Comparison of ENCODE assay signal across 8 cellular contexts in the genomic region with DNA sequence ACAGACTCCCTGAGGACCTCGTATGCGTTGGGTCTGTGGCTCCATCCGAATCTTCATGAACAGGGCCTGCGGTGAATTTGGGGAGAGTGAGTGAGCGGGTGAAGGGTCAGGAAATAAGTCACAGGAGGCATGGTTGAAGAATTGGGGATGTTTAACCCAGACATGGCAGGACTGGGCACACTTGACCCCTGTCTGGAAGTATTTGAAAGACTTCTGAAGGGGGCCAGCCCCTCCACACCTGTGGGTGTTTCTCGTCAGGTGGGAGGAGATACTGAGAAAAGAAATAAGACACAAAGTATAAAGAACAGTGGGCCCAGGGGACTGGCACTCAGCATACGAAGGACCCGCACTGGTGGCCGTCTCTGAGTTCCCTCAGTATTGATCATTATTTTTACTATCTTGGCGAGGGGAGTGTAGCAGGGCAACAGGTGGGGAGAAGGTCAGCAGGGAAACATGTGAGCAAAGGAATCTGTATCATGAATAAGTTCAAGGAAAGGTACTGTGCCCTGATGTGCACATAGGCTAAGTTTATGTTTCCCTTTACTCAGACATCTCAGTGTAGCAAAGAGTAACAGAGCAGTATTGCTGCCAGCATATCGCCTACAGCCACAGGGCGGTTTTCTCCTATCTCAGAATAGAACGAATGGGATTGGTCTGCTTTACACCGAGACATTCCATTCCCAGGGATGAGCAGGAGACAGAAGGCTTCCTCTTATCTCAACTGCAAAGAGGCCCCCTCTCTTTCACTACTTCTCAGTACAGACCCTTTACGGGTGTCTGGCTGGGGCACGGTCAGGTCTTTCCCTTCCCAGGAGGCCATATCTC. TPM values are rescaled to one million over a fixed set of nuclear protein-coding genes. Genes with fewer than 3 reads are reported as not detected.
A peak's percentile ranks its signal among the peaks of the same experiment; 100 is the strongest.
DNase-seq lines count a peak whose midpoint lies in the region.

No MANE protein-coding gene starts in this region.

- H3K27ac ChIP-seq in thymus (ENCODE audit: low read depth), result peak overlapping the region; percentile 91

- DNase-seq in activated CD8-positive, alpha-beta memory T cell treated with anti-CD3 and anti-CD28 coated beads for 24 hours, result peak; percentile 74
- no peak for DNase-seq in activated CD8-positive, alpha-beta memory T cell treated with anti-CD3 and anti-CD28 coated beads, Interleukin-2, amount 50 U/mL, for 4 hours
- DNase-seq in islet precursor cell (peak; percentile 88), amniotic stem cell (lab: John Stamatoyannopoulos, UW) (no peak), ureter (ENCODE audit: low spot score) (no peak), DMS153 (lab: John Stamatoyannopoulos, UW) (no peak)

- no peaks in the 10 kb centered on the region for H3K9me3 ChIP-seq in thymus (ENCODE audit: control insufficient read depth)

- peak overlapping the region; percentile 95 for H3K27ac Mint-ChIP-seq in activated naive CD8-positive, alpha-beta T cell

- H3K9me3 Mint-ChIP-seq in activated naive CD8-positive, alpha-beta T cell (ENCODE audit: low read depth), result no peaks in the 10 kb centered on the region

- H3K4me3 Mint-ChIP-seq in activated naive CD8-positive, alpha-beta T cell, result peak overlapping the region; percentile 98

- H3K36me3 Mint-ChIP-seq in activated naive CD8-positive, alpha-beta T cell, result peaks cover 3% of the 10 kb centered on the region

- peaks cover 53% of the 10 kb centered on the region for H3K4me1 Mint-ChIP-seq in activated naive CD8-positive, alpha-beta T cell (ENCODE audit: low read depth)

- no peaks in the 10 kb centered on the region for H3K27me3 ChIP-seq in thymus (ENCODE audit: control insufficient read depth, insufficient read depth)

- WGBS in thymus, result 51% methylated on average over 16 of the region's 16 CpGs

- no peaks in the 10 kb centered on the region for H3K27me3 Mint-ChIP-seq in activated naive CD8-positive, alpha-beta T cell

- H3K36me3 ChIP-seq in thymus (ENCODE audit: control insufficient read depth, insufficient read depth), result peaks cover 8% of the 10 kb centered on the region

- H3K4me1 ChIP-seq in thymus (ENCODE audit: control insufficient read depth, insufficient read depth, low read length), result peaks cover 13% of the 10 kb centered on the region

- H3K4me3 ChIP-seq in thymus (ENCODE audit: low read length), result peak overlapping the region; percentile 91

RNA-seq across cellular contexts. Expression of gene PFKFB3, which starts 38.2 kb away (rescaled TPM):
- polyA plus RNA-seq in thymus, result 39.3 TPM
- total RNA-seq in ureter, result 62.2 TPM

Comparison
In these comparisons a context has a peak if more than half of its experiments do, and no peak if none do; other contexts are left out.
1. DNase-seq: peak in activated CD8-positive, alpha-beta memory T cell treated with anti-CD3 and anti-CD28 coated beads for 24 hours (single experiment) and islet precursor cell (single experiment); none in activated CD8-positive, alpha-beta memory T cell treated with anti-CD3 and anti-CD28 coated beads, Interleukin-2, amount 50 U/mL, for 4 hours (single experiment), amniotic stem cell (single experiment), ureter (single experiment) and DMS153 (single experiment).